ENCODE assay signal across 28 cellular contexts in genomic region chr17:36142230-36142629, GRCh38. TPM values are rescaled to one million over a fixed set of nuclear protein-coding genes. Genes with fewer than 3 reads are reported as not detected.
"Had no signal": no experiment of that assay in that cellular context is flagged by ENCODE, and none has a peak within 500 bp of the region (broad histone marks: within the 10 kb centered on the region; RNA-seq: fewer than 3 reads in every experiment).

No MANE protein-coding gene starts in this region.

- H3K27me3 ChIP-seq: spleen had no signal

- H3K36me3 ChIP-seq: esophagus squamous epithelium, heart right ventricle, lower lobe of right lung, sigmoid colon, spleen, suprapubic skin had no signal

- H3K9me3 ChIP-seq: esophagus squamous epithelium, heart right ventricle, lower lobe of right lung, psoas muscle, sigmoid colon, spleen, suprapubic skin had no signal

- H3K4me3 ChIP-seq: esophagus squamous epithelium, heart right ventricle, lower lobe of right lung, psoas muscle, sigmoid colon, spleen, suprapubic skin had no signal

- H3K4me1 ChIP-seq: esophagus squamous epithelium, heart right ventricle, lower lobe of right lung, psoas muscle, sigmoid colon, suprapubic skin had no signal

- H3K9me3 Mint-ChIP-seq: dendritic cell treated with granulocyte-macrophage colony-stimulating factor and Interleukin-4, amounts not matched to agents 40 ng/mL and 50 ng/mL, for 4 days had no signal

- H3K4me1 Mint-ChIP-seq: nephron progenitor cell had no signal

- H3K27me3 Mint-ChIP-seq: naive B cell; stimulated activated memory B cell treated with anti-CD40 and anti-IgM and Interleukin-4, amounts not matched to agents 10 μg/mL and 1 μg/mL and 100 μg/mL, for 72 hours had no signal

- H3K27ac Mint-ChIP-seq: dendritic cell treated with granulocyte-macrophage colony-stimulating factor and Interleukin-4, amounts not matched to agents 40 ng/mL and 50 ng/mL, for 4 days; naive B cell; nephron progenitor cell; stimulated activated memory B cell treated with anti-CD40 and anti-IgM and Interleukin-4, amounts not matched to agents 10 μg/mL and 1 μg/mL and 100 μg/mL, for 72 hours; stimulated activated naive CD8-positive, alpha-beta T cell treated with anti-CD3 and anti-CD28 coated beads, Interleukin-15, Interleukin-2, amounts not matched to agents 100 ng/mL and 50 ng/mL, for 24 hours had no signal

- H3K4me3 Mint-ChIP-seq: dendritic cell treated with granulocyte-macrophage colony-stimulating factor and Interleukin-4, amounts not matched to agents 40 ng/mL and 50 ng/mL, for 4 days; naive B cell; nephron progenitor cell; stimulated activated memory B cell treated with anti-CD40 and anti-IgM and Interleukin-4, amounts not matched to agents 10 μg/mL and 1 μg/mL and 100 μg/mL, for 72 hours; stimulated activated naive CD8-positive, alpha-beta T cell treated with anti-CD3 and anti-CD28 coated beads, Interleukin-15, Interleukin-2, amounts not matched to agents 100 ng/mL and 50 ng/mL, for 24 hours had no signal

- DNase-seq: effector CD8-positive, alpha-beta T cell; erythroblast; esophagus squamous epithelium; foreskin melanocyte; glutamatergic neuron; heart right ventricle; hippocampal formation; kidney glomerular epithelial cell; left ventricle myocardium superior; lower lobe of right lung; naive B cell; nephron progenitor cell; nucleus accumbens; psoas muscle; right cardiac atrium; sigmoid colon; spleen; stimulated activated CD4-positive, alpha-beta T cell treated with anti-CD3 and anti-CD28 coated beads, Interleukin-4, amount 100 ng/mL, for 4 hours; trophoblast cell had no signal

- H3K27ac ChIP-seq: esophagus squamous epithelium, heart right ventricle, lower lobe of right lung, psoas muscle, sigmoid colon, spleen, suprapubic skin had no signal

RNA-seq across cellular contexts. Expression of gene TBC1D3B, which starts 34.2 kb away (rescaled TPM):
- total RNA-seq: skeletal muscle tissue had no signal

RNA-seq across cellular contexts. Expression of gene CCL4, which starts 38.6 kb away (rescaled TPM):
- total RNA-seq: osteocyte, renal cortical epithelial cell had no signal

RNA-seq across cellular contexts. Expression of gene CCL3, which starts 52.3 kb away (rescaled TPM):
- total RNA-seq: left ventricle myocardium superior, osteocyte, renal cortical epithelial cell had no signal

RNA-seq across cellular contexts. Expression of gene CCL3L1, which starts 54.3 kb away (rescaled TPM):
- total RNA-seq: cardiac septum, left ventricle myocardium superior, osteocyte, renal cortical epithelial cell, right cardiac atrium, suprapubic skin, ureter had no signal
- polyA plus RNA-seq: psoas muscle had no signal
